9 cellular contexts compared by ENCODE assay signal in genomic region chr2:190023860-190024259, GRCh38. TPM values are rescaled to one million over a fixed set of nuclear protein-coding genes. Genes with fewer than 3 reads are reported as not detected.
DNase-seq lines count a peak whose midpoint lies in the region; ATAC-seq and TF ChIP-seq lines count a peak whose summit lies in the region.
"Had no signal": no experiment of that assay in that cellular context is flagged by ENCODE, and none has a peak within 500 bp of the region (broad histone marks: within the 10 kb centered on the region; RNA-seq: fewer than 3 reads in every experiment).

No MANE protein-coding gene starts in this region.

- H3K27me3 Mint-ChIP-seq in brain: no peaks in the 10 kb centered on the region
- H3K27me3 Mint-ChIP-seq in memory B cell: peaks cover 4% of the 10 kb centered on the region
- H3K27me3 Mint-ChIP-seq in activated T-helper 2 cell treated with anti-CD3 and anti-CD28 coated beads, Interferon-gamma antibody, Interleukin-2, Interleukin-4, amounts not matched to agents 10 μg/mL and 5 μg/mL and 100 μg/mL, durations not matched to agents 14 hours and 24 hours and 36 hours (ENCODE audit: low read depth): peaks cover 18% of the 10 kb centered on the region

- no peaks in the 10 kb centered on the region for H3K36me3 Mint-ChIP-seq in brain
- no peaks in the 10 kb centered on the region for H3K36me3 Mint-ChIP-seq in memory B cell
- H3K36me3 Mint-ChIP-seq in activated T-helper 2 cell treated with anti-CD3 and anti-CD28 coated beads, Interferon-gamma antibody, Interleukin-2, Interleukin-4, amounts not matched to agents 10 μg/mL and 5 μg/mL and 100 μg/mL, durations not matched to agents 14 hours and 24 hours and 36 hours (ENCODE audit: low read depth): no peaks in the 10 kb centered on the region
- H3K36me3 Mint-ChIP-seq: activated naive CD8-positive, alpha-beta T cell treated with anti-CD3 and anti-CD28 coated beads, Interleukin-2, amount 10 ng/mL, durations not matched to agents 7 days and 5 days had no signal

- H3K9me3 Mint-ChIP-seq in brain (peaks cover 0 to 1% (median 0%) of the 10 kb centered on the region in 5 experiments), memory B cell (no peaks in the 10 kb centered on the region)
- no peaks in the 10 kb centered on the region for H3K9me3 Mint-ChIP-seq in activated T-helper 2 cell treated with anti-CD3 and anti-CD28 coated beads, Interferon-gamma antibody, Interleukin-2, Interleukin-4, amounts not matched to agents 10 μg/mL and 5 μg/mL and 100 μg/mL, durations not matched to agents 14 hours and 24 hours and 36 hours

- peak; percentile 54 to 75 for TF ChIP-seq CTCF in brain (conservative IDR thresholded peaks at IDR 0.05)

- H3K4me3 Mint-ChIP-seq in brain: no peak overlapping the region
- H3K4me3 Mint-ChIP-seq in memory B cell: no peak overlapping the region
- no peak overlapping the region for H3K4me3 Mint-ChIP-seq in activated T-helper 2 cell treated with anti-CD3 and anti-CD28 coated beads, Interferon-gamma antibody, Interleukin-2, Interleukin-4, amounts not matched to agents 10 μg/mL and 5 μg/mL and 100 μg/mL, durations not matched to agents 14 hours and 24 hours and 36 hours (ENCODE audit: low read depth)
- H3K4me3 Mint-ChIP-seq: activated naive CD8-positive, alpha-beta T cell treated with anti-CD3 and anti-CD28 coated beads, Interleukin-2, amount 10 ng/mL, durations not matched to agents 7 days and 5 days had no signal

- H3K4me1 Mint-ChIP-seq in brain (no peaks in the 10 kb centered on the region), memory B cell (no peaks in the 10 kb centered on the region)
- no peaks in the 10 kb centered on the region for H3K4me1 Mint-ChIP-seq in activated T-helper 2 cell treated with anti-CD3 and anti-CD28 coated beads, Interferon-gamma antibody, Interleukin-2, Interleukin-4, amounts not matched to agents 10 μg/mL and 5 μg/mL and 100 μg/mL, durations not matched to agents 14 hours and 24 hours and 36 hours (ENCODE audit: low read depth)
- H3K4me1 Mint-ChIP-seq: activated naive CD8-positive, alpha-beta T cell treated with anti-CD3 and anti-CD28 coated beads, Interleukin-2, amount 10 ng/mL, durations not matched to agents 7 days and 5 days had no signal

- peak; percentile 36 for DNase-seq in NCI-H2196 (lab: John Stamatoyannopoulos, UW; ENCODE audit: unreplicated experiment)
- DNase-seq in NCI-H2196 treated with DMSO at 0.1 percent for 48 hours (lab: John Stamatoyannopoulos, UW; ENCODE audit: unreplicated experiment): no peak
- DNase-seq in NCI-H510A treated with DMSO at 0.1 percent for 48 hours (lab: John Stamatoyannopoulos, UW): peak; percentile 46
- DNase-seq in memory B cell (ENCODE audit: low spot score in 2 of 2): peak in 1 of 2 donors; percentile 10
- no peak for DNase-seq in posterior vena cava (ENCODE audit: low spot score)
- DNase-seq in activated T-helper 2 cell treated with anti-CD3 and anti-CD28 coated beads, Interferon-gamma antibody, Interleukin-2, Interleukin-4, amounts not matched to agents 10 μg/mL and 5 μg/mL and 100 μg/mL, durations not matched to agents 14 hours and 24 hours and 36 hours (ENCODE audit: low spot score): no peak
- DNase-seq: activated naive CD8-positive, alpha-beta T cell treated with anti-CD3 and anti-CD28 coated beads, Interleukin-2, amount 10 ng/mL, durations not matched to agents 7 days and 5 days had no signal

- H3K27ac Mint-ChIP-seq in brain: no peak overlapping the region
- no peak overlapping the region for H3K27ac Mint-ChIP-seq in memory B cell
- H3K27ac Mint-ChIP-seq in activated T-helper 2 cell treated with anti-CD3 and anti-CD28 coated beads, Interferon-gamma antibody, Interleukin-2, Interleukin-4, amounts not matched to agents 10 μg/mL and 5 μg/mL and 100 μg/mL, durations not matched to agents 14 hours and 24 hours and 36 hours: no peak overlapping the region
- H3K27ac Mint-ChIP-seq: activated naive CD8-positive, alpha-beta T cell treated with anti-CD3 and anti-CD28 coated beads, Interleukin-2, amount 10 ng/mL, durations not matched to agents 7 days and 5 days had no signal

- peak; percentile 65 for ATAC-seq in HG02678 (IDR thresholded peaks at IDR 0.05; ENCODE audit: unreplicated experiment)
- peak; percentile 58 for ATAC-seq in memory B cell (ENCODE audit: low read depth)

- intact Hi-C loops in posterior vena cava (cut with DNase I): no loop called here
- intact Hi-C loops in activated T-helper 2 cell treated with anti-CD3 and anti-CD28 coated beads, Interferon-gamma antibody, Interleukin-2, Interleukin-4, amounts not matched to agents 10 μg/mL and 5 μg/mL and 100 μg/mL, durations not matched to agents 14 hours and 24 hours and 36 hours (cut with micrococcal nuclease): no loop called here

RNA-seq across cellular contexts. Expression of gene MSTN, which starts 38.7 kb away (rescaled TPM):
- not detected for polyA plus RNA-seq in brain (ENCODE audit: insufficient read depth, low read depth, low replicate concordance)
- 1 to 10 TPM; 1.3 to 1.8 TPM for total RNA-seq in posterior vena cava
- total RNA-seq in activated T-helper 2 cell treated with anti-CD3 and anti-CD28 coated beads, Interferon-gamma antibody, Interleukin-2, Interleukin-4, amounts not matched to agents 10 μg/mL and 5 μg/mL and 100 μg/mL, durations not matched to agents 14 hours and 24 hours and 36 hours: not detected in 2 replicates
- total RNA-seq: activated naive CD8-positive, alpha-beta T cell treated with anti-CD3 and anti-CD28 coated beads, Interleukin-2, amount 10 ng/mL, durations not matched to agents 7 days and 5 days had no signal

Comparison
In these comparisons a context has a peak if more than half of its experiments do, and no peak if none do; other contexts are left out.
1. DNase-seq: peak in NCI-H2196 (single experiment) and NCI-H510A treated with DMSO at 0.1 percent for 48 hours (single experiment); none in NCI-H2196 treated with DMSO at 0.1 percent for 48 hours (single experiment), posterior vena cava (single experiment) and activated T-helper 2 cell treated with anti-CD3 and anti-CD28 coated beads, Interferon-gamma antibody, Interleukin-2, Interleukin-4, amounts not matched to agents 10 μg/mL and 5 μg/mL and 100 μg/mL, durations not matched to agents 14 hours and 24 hours and 36 hours (single experiment).